In genomic region chr14:55191101-55191880, GRCh38 we compare ENCODE assay signal across 8 cellular contexts. TPM values are rescaled to one million over a fixed set of nuclear protein-coding genes. Genes with fewer than 3 reads are reported as not detected.
DNase-seq lines count a peak whose midpoint lies in the region; ATAC-seq and TF ChIP-seq lines count a peak whose summit lies in the region.

Gene DLGAP5, minus strand, starts transcription at chr14:55191585. Its CDS starts 2,406 bp downstream, at chr14:55189179.

- H3K36me3 ChIP-seq in BJ (ENCODE audit: control insufficient read depth, insufficient read depth, low read length): no peaks in the 10 kb centered on the region
- H3K36me3 ChIP-seq in kidney epithelial cell (ENCODE audit: control insufficient read depth, insufficient read depth, low read length): no peaks in the 10 kb centered on the region

- POLR2A ChIA-PET in BJ (lab: Charles Lee): no interaction called here

- H3K4me3 ChIP-seq in BJ (ENCODE audit: low read depth, low read length) (peak within 1 kb of the TSS; percentile 63), choroid plexus epithelial cell (ENCODE audit: low read depth, low read length) (peak within 1 kb of the TSS; percentile 88), kidney epithelial cell (ENCODE audit: low read depth, low read length) (peak within 1 kb of the TSS; percentile 88)

- peak; percentile 93 for DNase-seq in BJ (ENCODE audit: low read depth)
- peak; percentile 89 for DNase-seq in GM19240 (ENCODE audit: insufficient read length, low spot score)
- DNase-seq in NCI-H524 (lab: John Stamatoyannopoulos, UW): peak; percentile 100
- peak; percentile 80 to 89 for DNase-seq in activated CD4-positive, alpha-beta T cell treated with anti-CD3 and anti-CD28 coated beads for 24 hours (ENCODE audit: low read depth in 2 of 2)
- peak; percentile 96 for DNase-seq in choroid plexus epithelial cell (ENCODE audit: low read depth)
- peak; percentile 93 for DNase-seq in kidney epithelial cell (ENCODE audit: low read depth)
- DNase-seq in stimulated activated CD4-positive, alpha-beta T cell treated with anti-CD3 and anti-CD28 coated beads, Interleukin-15, amount 100 ng/mL, for 48 hours (ENCODE audit: low read depth in 2 of 2): peak; percentile 82 to 88

- TF ChIP-seq CTCF in BJ (IDR thresholded peaks at IDR 0.05; ENCODE audit: insufficient read depth, low read depth, low read length): no peak
- no peak for TF ChIP-seq CTCF in choroid plexus epithelial cell (conservative IDR thresholded peaks at IDR 0.05; ENCODE audit: low read depth, low read length)
- no peak for TF ChIP-seq CTCF in kidney epithelial cell (IDR thresholded peaks at IDR 0.05; ENCODE audit: insufficient read depth, low read length, poor library complexity, severe bottlenecking)

- H3K27me3 ChIP-seq in BJ (ENCODE audit: control insufficient read depth, insufficient read depth, low read length): no peaks in the 10 kb centered on the region
- no peaks in the 10 kb centered on the region for H3K27me3 ChIP-seq in kidney epithelial cell (ENCODE audit: control insufficient read depth, insufficient read depth, low read length)

- peak; percentile 84 for ATAC-seq in HG03457 (IDR thresholded peaks at IDR 0.05; ENCODE audit: unreplicated experiment)

- CTCF ChIA-PET in BJ (lab: Yijun Ruan, JAX): interaction anchor here (1.0 to 1.5 kb wide), 3 partner anchors 10 to 81 kb away, joined by 3 to 5 read pairs (median 3); no protein-coding TSS in a partner anchor

RNA-seq across cellular contexts. Expression of gene DLGAP5, which starts in this region (rescaled TPM):
- polyA plus RNA-seq in BJ (2011; rRNA removed): 8.9 and 18.3 TPM in 2 replicates
- 3.5 and 4.7 TPM in 2 replicates for polyA minus RNA-seq in BJ (2011; rRNA and poly(A)+ RNA removed)
- 4.4 and 5.3 TPM in 2 replicates for total RNA-seq in kidney epithelial cell

Comparison
In these comparisons a context has a peak if more than half of its experiments do, and no peak if none do; other contexts are left out.
1. Peak in every context shown above with its lines: DNase-seq, ATAC-seq and H3K4me3 ChIP-seq.